In genomic region chr12:113622410-113622809, GRCh38 we compare ENCODE assay signal across 8 cellular contexts.
"Had no signal": no experiment of that assay in that cellular context is flagged by ENCODE, and none has a peak within 500 bp of the region (broad histone marks: within the 10 kb centered on the region; RNA-seq: fewer than 3 reads in every experiment).

No MANE protein-coding gene starts in this region.

- H2AFZ ChIP-seq: GM23248 had no signal

- H3K9ac ChIP-seq: GM23248 had no signal

- H3K27ac Mint-ChIP-seq: H9 had no signal

- DNase-seq: GM23248, H9, HCEC 1CT, IMR-90, KBM-7 had no signal

- H3K4me3 Mint-ChIP-seq: H9 had no signal

- H3K4me3 ChIP-seq: GM23248 had no signal

- H3K27ac ChIP-seq: GM23248 had no signal

- FAIRE-seq: H1, H54, HTR-8/SVneo had no signal
